In genomic region chr1:230123280-230124186, GRCh38 we compare ENCODE assay signal across 10 cellular contexts. TPM values are rescaled to one million over a fixed set of nuclear protein-coding genes. Genes with fewer than 3 reads are reported as not detected.
DNase-seq lines count a peak whose midpoint lies in the region; ATAC-seq, FAIRE-seq and TF ChIP-seq lines count a peak whose summit lies in the region.
"Had no signal": no experiment of that assay in that cellular context is flagged by ENCODE, and none has a peak within 500 bp of the region (broad histone marks: within the 10 kb centered on the region; RNA-seq: fewer than 3 reads in every experiment).

No MANE protein-coding gene starts in this region.

- H3K79me2 ChIP-seq in neural progenitor cell (ENCODE audit: low read depth): peaks cover 53% of the 10 kb centered on the region

- no peak overlapping the region for H3K4me2 ChIP-seq in neural progenitor cell

- peak; percentile 41; the same call in 1 of the 2 replicates for TF ChIP-seq POLR2A in GM12892 (IDR thresholded peaks at IDR 0.05; ENCODE audit: low read depth, low read length)

- peaks cover 7% of the 10 kb centered on the region for H3K36me3 Mint-ChIP-seq in neural progenitor cell

- no peaks in the 10 kb centered on the region for H3K9me3 ChIP-seq in neural progenitor cell (ENCODE audit: low read depth)

- H3F3A ChIP-seq in neural progenitor cell (ENCODE audit: low read depth): no peaks in the 10 kb centered on the region

- no peak overlapping the region for H3K9ac ChIP-seq in neural progenitor cell

- H3K4me3 ChIP-seq in neural progenitor cell: no peak overlapping the region

- H4K20me1 ChIP-seq in neural progenitor cell (ENCODE audit: low read depth): peaks cover 83% of the 10 kb centered on the region

- DNase-seq in GM12892 (ENCODE audit: insufficient read length) (peak; percentile 56), epithelial cell of prostate (ENCODE audit: low read depth, low spot score) (no peak), HUDEP-2 (lab: John Stamatoyannopoulos, UW; ENCODE audit: unreplicated experiment in 76 of 76) (no peak), neural progenitor cell (ENCODE audit: low spot score) (no peak), activated gamma-delta T cell (lab: John Stamatoyannopoulos, UW) (no peak)
- DNase-seq in activated CD4-positive, CD25-positive, alpha-beta regulatory T cell (lab: John Stamatoyannopoulos, UW): no peak

- FAIRE-seq in GM12892 (lab: Jason Lieb, UNC): peak; percentile 91
- FAIRE-seq: H1 had no signal

- H3K27me3 Mint-ChIP-seq in neural progenitor cell (ENCODE audit: insufficient read depth, low read depth): no peaks in the 10 kb centered on the region

- H3K27ac ChIP-seq in epithelial cell of prostate: peak overlapping the region; percentile 68
- no peak overlapping the region for H3K27ac ChIP-seq in neural progenitor cell

- TF ChIP-seq CTCF in neural progenitor cell (IDR thresholded peaks at IDR 0.05): no peak

- no peaks in the 10 kb centered on the region for H3K9me3 Mint-ChIP-seq in neural progenitor cell
- H3K9me3 Mint-ChIP-seq: neural crest cell had no signal

- H3K4me1 ChIP-seq in neural progenitor cell: peaks cover 26% of the 10 kb centered on the region

- no peak overlapping the region for H2AFZ ChIP-seq in neural progenitor cell (replicated peaks)

- no peak overlapping the region for H3K27ac Mint-ChIP-seq in neural progenitor cell

- no peaks in the 10 kb centered on the region for H3K36me3 ChIP-seq in neural progenitor cell

- peaks cover 55% of the 10 kb centered on the region for H3K4me1 Mint-ChIP-seq in neural progenitor cell

- ATAC-seq in GM21390 (IDR thresholded peaks at IDR 0.05; ENCODE audit: unreplicated experiment): peak; percentile 87
- ATAC-seq in HG03520 (IDR thresholded peaks at IDR 0.05; ENCODE audit: unreplicated experiment): peak; percentile 95

- H3K4me3 Mint-ChIP-seq in neural progenitor cell: no peak overlapping the region
- H3K4me3 Mint-ChIP-seq: neural crest cell had no signal

- no peaks in the 10 kb centered on the region for H3K27me3 ChIP-seq in neural progenitor cell

RNA-seq across cellular contexts. Expression of gene GALNT2, which starts 56.5 kb away (rescaled TPM):
- 12.8 TPM for polyA plus RNA-seq in GM12892 (2012; ENCODE audit: missing spikeins)
- total RNA-seq in neural progenitor cell (ENCODE audit: low replicate concordance): 37.6 and 61.4 TPM in 2 replicates
